Comparison of ENCODE assay signal across 8 cellular contexts in the genomic region with DNA sequence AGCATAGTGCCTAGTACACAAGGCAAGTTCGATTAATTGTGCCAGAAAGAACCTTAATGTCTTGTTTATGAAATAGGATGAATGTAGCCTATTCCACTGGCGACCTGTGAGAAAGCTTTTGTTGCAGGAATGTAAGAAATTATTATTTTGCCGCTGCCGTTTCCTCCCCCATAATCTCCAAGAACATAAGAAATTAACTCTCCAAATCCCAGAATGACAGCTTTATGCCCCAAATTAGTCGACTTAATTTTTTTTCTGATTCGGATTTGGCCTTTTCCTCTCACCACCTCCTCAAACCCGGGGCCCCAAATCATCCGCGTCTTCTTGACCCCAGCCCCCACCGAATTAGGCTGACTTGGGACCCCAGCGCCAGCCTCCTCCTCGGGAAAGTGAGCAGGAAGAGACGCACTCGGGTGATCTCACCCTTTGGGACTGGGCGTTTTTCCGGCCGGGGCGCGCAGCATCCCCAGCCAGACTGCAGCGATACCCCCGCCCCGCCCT. TPM values are rescaled to one million over a fixed set of nuclear protein-coding genes. Genes with fewer than 3 reads are reported as not detected.
DNase-seq lines count a peak whose midpoint lies in the region; ATAC-seq, FAIRE-seq and TF ChIP-seq lines count a peak whose summit lies in the region.

No MANE protein-coding gene starts in this region.

- H3K4me1 Mint-ChIP-seq in astrocyte (ENCODE audit: low read depth, unreplicated experiment) = peaks cover 28% of the 10 kb centered on the region

- peak overlapping the region; percentile 85 for H3K9ac ChIP-seq in astrocyte (ENCODE audit: low read length)

- no peaks in the 10 kb centered on the region for H3K36me3 Mint-ChIP-seq in astrocyte (ENCODE audit: low read depth, unreplicated experiment)

- H4K20me1 ChIP-seq in astrocyte (ENCODE audit: insufficient read depth, low read length) = peaks cover 39% of the 10 kb centered on the region

- H3K9me3 Mint-ChIP-seq in astrocyte (ENCODE audit: unreplicated experiment) = no peaks in the 10 kb centered on the region

- no peaks in the 10 kb centered on the region for H3K36me3 ChIP-seq in A673 (ENCODE audit: insufficient read depth, low read length, poor library complexity, severe bottlenecking)
- no peaks in the 10 kb centered on the region for H3K36me3 ChIP-seq in astrocyte (ENCODE audit: insufficient read depth, low read length)
- H3K36me3 ChIP-seq in upper lobe of left lung = no peaks in the 10 kb centered on the region

- no peaks in the 10 kb centered on the region for H3K27me3 Mint-ChIP-seq in astrocyte (ENCODE audit: low read depth, unreplicated experiment)

- TF ChIP-seq POLR2A in lower leg skin (IDR thresholded peaks at IDR 0.05) (no peak), upper lobe of left lung (IDR thresholded peaks at IDR 0.05) (peak in 2 of 4 donors; percentile 23 to 24)

- ATAC-seq in HG02623 (IDR thresholded peaks at IDR 0.05; ENCODE audit: unreplicated experiment) = peak; percentile 25
- no peak for ATAC-seq in upper lobe of left lung (ENCODE audit: low FRiP score in 2 of 2)

- H3K27ac Mint-ChIP-seq in astrocyte (ENCODE audit: unreplicated experiment) = peak overlapping the region; percentile 96

- no peaks in the 10 kb centered on the region for H3K27me3 ChIP-seq in A673 (replicated peaks; ENCODE audit: insufficient read depth, low read depth, low read length, poor library complexity)
- no peaks in the 10 kb centered on the region for H3K27me3 ChIP-seq in astrocyte (ENCODE audit: insufficient read depth, low read length)
- no peaks in the 10 kb centered on the region for H3K27me3 ChIP-seq in upper lobe of left lung

- H3K4me1 ChIP-seq in A673 (ENCODE audit: insufficient read depth, low read length, poor library complexity, severe bottlenecking) (peaks cover 48% of the 10 kb centered on the region), astrocyte (ENCODE audit: insufficient read depth, low read length) (peaks cover 47% of the 10 kb centered on the region), upper lobe of left lung (peaks cover 39 to 61% (median 49%) of the 10 kb centered on the region in 4 donors)

- intact Hi-C loops in A673 (cut with micrococcal nuclease; ENCODE audit: unreplicated experiment) = loop anchor here (5.0 kb wide), 1 partner anchor 136 kb away; a partner anchor contains a TSS
- intact Hi-C loops in lower leg skin (cut with DNase I; ENCODE audit: low total_unique reads) = no loop called here

- FAIRE-seq in astrocyte (lab: Jason Lieb, UNC) = no peak

- H3K4me3 ChIP-seq in A673 (ENCODE audit: low read depth, low read length, poor library complexity, severe bottlenecking) = peak overlapping the region; percentile 95
- peak overlapping the region; percentile 65 for H3K4me3 ChIP-seq in astrocyte (ENCODE audit: insufficient read depth, low read depth, low read length)
- peak overlapping the region; percentile 24 for H3K4me3 ChIP-seq in lower leg skin (ENCODE audit: low read depth, poor library complexity, severe bottlenecking)
- H3K4me3 ChIP-seq in upper lobe of left lung = peak overlapping the region; percentile 36 to 96 (median 83)

- DNase-seq in A673 (ENCODE audit: low spot score) = no peak
- no peak for DNase-seq in astrocyte (ENCODE audit: low read depth)
- no peak for DNase-seq in lower leg skin (ENCODE audit: low spot score in 2 of 2)
- no peak for DNase-seq in upper lobe of left lung
- no peak for DNase-seq in DMS 273 (lab: John Stamatoyannopoulos, UW; ENCODE audit: unreplicated experiment)
- DNase-seq in NCI-H1417 treated with DMSO at 0.1 percent for 48 hours (lab: John Stamatoyannopoulos, UW) = no peak
- no peak for DNase-seq in SHP77 treated with DMSO at 0.1 percent for 48 hours (lab: John Stamatoyannopoulos, UW)

- H3K4me3 Mint-ChIP-seq in astrocyte (ENCODE audit: unreplicated experiment) = peak overlapping the region; percentile 93

- WGBS in lower leg skin, 2 donors = 1 to 2% methylated on average over 20 to 22 of the region's 22 CpGs
- 4% methylated on average over 14 to 19 of the region's 22 CpGs for WGBS in upper lobe of left lung, 2 donors

- H3K27ac ChIP-seq in A673 (ENCODE audit: low read depth, low read length, poor library complexity, severe bottlenecking) (no peak overlapping the region), astrocyte (ENCODE audit: low read depth, low read length) (peak overlapping the region; percentile 80), upper lobe of left lung (peak overlapping the region; percentile 93 to 99 (median 97))

- TF ChIP-seq EP300 in upper lobe of left lung (IDR thresholded peaks at IDR 0.05) = no peak

- peaks cover 43% of the 10 kb centered on the region for H3K79me2 ChIP-seq in astrocyte (ENCODE audit: insufficient read depth, low read length)

- TF ChIP-seq CTCF in A673 (conservative IDR thresholded peaks at IDR 0.05; ENCODE audit: low read depth, low read length) (no peak), astrocyte (IDR thresholded peaks at IDR 0.05; ENCODE audit: insufficient read depth, low read depth, low read length) (no peak), lower leg skin (IDR thresholded peaks at IDR 0.05) (no peak), upper lobe of left lung (IDR thresholded peaks at IDR 0.05) (no peak)

- POLR2A ChIA-PET in A673 (lab: Charles Lee; ENCODE audit: low non-redundant PET) = interaction anchor here (0.6 to 0.7 kb wide), 2 partner anchors 311 to 423 kb away, joined by 3 to 4 read pairs; no protein-coding TSS in a partner anchor

- CTCF ChIA-PET in A673 (lab: Charles Lee) = no interaction called here

- BruUV-seq in A673 (replicated peaks; lab: Mats Ljungman, UMichigan) = TSS peak; percentile 80

- no peaks in the 10 kb centered on the region for H3K9me3 ChIP-seq in A673 (ENCODE audit: low read depth, low read length, poor library complexity, severe bottlenecking)
- no peaks in the 10 kb centered on the region for H3K9me3 ChIP-seq in astrocyte (ENCODE audit: insufficient read depth, low read depth, low read length)
- no peaks in the 10 kb centered on the region for H3K9me3 ChIP-seq in upper lobe of left lung

- peak overlapping the region; percentile 67 for H2AFZ ChIP-seq in astrocyte (ENCODE audit: low read depth, low read length)

- H3K4me2 ChIP-seq in astrocyte (ENCODE audit: low read length) = peak overlapping the region; percentile 95

RNA-seq across cellular contexts. Expression of a gene that starts 0.7 kb away (rescaled TPM):
- total RNA-seq in A673 (2021) (239 and 262 TPM in 2 replicates), astrocyte (523 and 604 TPM in 2 replicates), lower leg skin (100 to 1,000 TPM; 223 to 331 (median 293) TPM), upper lobe of left lung (100 to 1,000 TPM; 254 to 547 (median 401) TPM)

RNA-seq across cellular contexts. Expression of a gene that starts 47.2 kb away (rescaled TPM):
- total RNA-seq in A673 (2021) (52.1 and 52.3 TPM in 2 replicates), astrocyte (15.0 and 17.5 TPM in 2 replicates), lower leg skin (10 to 100 TPM; 28.6 to 44.3 (median 30.8) TPM), upper lobe of left lung (10 to 100 TPM; 19.0 to 36.7 (median 24.5) TPM)

Comparison
In these comparisons a context has a peak if more than half of its experiments do, and no peak if none do; other contexts are left out.
1. H3K4me3 ChIP-seq: peak in every context shown above with its lines; median percentile 95 in A673; 83 in upper lobe of left lung; 65 in astrocyte; 24 in lower leg skin.